In genomic region chr4:38128478-38129451, GRCh38 we compare ENCODE assay signal across 8 cellular contexts.
A peak's percentile ranks its signal among the peaks of the same experiment; 100 is the strongest.
DNase-seq lines count a peak whose midpoint lies in the region; ATAC-seq, FAIRE-seq and TF ChIP-seq lines count a peak whose summit lies in the region.

No MANE protein-coding gene starts in this region.

- H3K4me1 ChIP-seq in astrocyte (ENCODE audit: insufficient read depth, low read length) (peaks cover 24% of the 10 kb centered on the region), neural progenitor cell (peaks cover 55% of the 10 kb centered on the region)

- no peak overlapping the region for H3K4me3 ChIP-seq in astrocyte (ENCODE audit: insufficient read depth, low read depth, low read length)
- H3K4me3 ChIP-seq in neural progenitor cell: no peak overlapping the region

- H3K27me3 ChIP-seq in astrocyte (ENCODE audit: insufficient read depth, low read length) (no peaks in the 10 kb centered on the region), neural progenitor cell (no peaks in the 10 kb centered on the region)

- H3K79me2 ChIP-seq in astrocyte (ENCODE audit: insufficient read depth, low read length) (no peaks in the 10 kb centered on the region), neural progenitor cell (ENCODE audit: low read depth) (no peaks in the 10 kb centered on the region)

- H3K4me2 ChIP-seq in astrocyte (ENCODE audit: low read length) (no peak overlapping the region), neural progenitor cell (peak overlapping the region; percentile 16)

- H3K36me3 Mint-ChIP-seq in astrocyte (ENCODE audit: low read depth, unreplicated experiment) (peaks cover 17% of the 10 kb centered on the region), neural progenitor cell (peaks cover 22% of the 10 kb centered on the region)

- H4K20me1 ChIP-seq in astrocyte (ENCODE audit: insufficient read depth, low read length): no peaks in the 10 kb centered on the region
- peaks cover 16% of the 10 kb centered on the region for H4K20me1 ChIP-seq in neural progenitor cell (ENCODE audit: low read depth)

- peak; percentile 39 for ATAC-seq in GM18861 (IDR thresholded peaks at IDR 0.05; ENCODE audit: unreplicated experiment)
- peak; percentile 44 for ATAC-seq in HG02884 (IDR thresholded peaks at IDR 0.05; ENCODE audit: unreplicated experiment)

- DNase-seq in SW480 (ENCODE audit: low spot score) (peak; percentile 95), astrocyte (ENCODE audit: low read depth) (peak; percentile 43), neural progenitor cell (ENCODE audit: low spot score) (peak; percentile 18), NCI-H1417 (lab: John Stamatoyannopoulos, UW) (no peak), NCI-H2196 (lab: John Stamatoyannopoulos, UW; ENCODE audit: unreplicated experiment) (no peak), HuH-7.5 (ENCODE audit: low spot score) (no peak)

- H3F3A ChIP-seq in neural progenitor cell (ENCODE audit: low read depth): peaks cover 36% of the 10 kb centered on the region

- H3K9me3 ChIP-seq in astrocyte (ENCODE audit: insufficient read depth, low read depth, low read length) (no peaks in the 10 kb centered on the region), neural progenitor cell (ENCODE audit: low read depth) (no peaks in the 10 kb centered on the region)

- H2AFZ ChIP-seq in astrocyte (ENCODE audit: low read depth, low read length) (no peak overlapping the region), neural progenitor cell (replicated peaks) (no peak overlapping the region)

- peak overlapping the region; percentile 68 for H3K27ac Mint-ChIP-seq in astrocyte (ENCODE audit: unreplicated experiment)
- H3K27ac Mint-ChIP-seq in neural progenitor cell: peak overlapping the region; percentile 65

- no peak for TF ChIP-seq CTCF in astrocyte (IDR thresholded peaks at IDR 0.05; ENCODE audit: insufficient read depth, low read depth, low read length)
- TF ChIP-seq CTCF in neural progenitor cell (IDR thresholded peaks at IDR 0.05): no peak

- no peak for FAIRE-seq in astrocyte (lab: Jason Lieb, UNC)

- H3K36me3 ChIP-seq in astrocyte (ENCODE audit: insufficient read depth, low read length) (peaks cover 15% of the 10 kb centered on the region), neural progenitor cell (no peaks in the 10 kb centered on the region)

- H3K4me3 Mint-ChIP-seq in astrocyte (ENCODE audit: unreplicated experiment) (no peak overlapping the region), neural progenitor cell (peak overlapping the region; percentile 42)

- H3K9ac ChIP-seq in astrocyte (ENCODE audit: low read length): peak overlapping the region; percentile 23
- H3K9ac ChIP-seq in neural progenitor cell: no peak overlapping the region

- H3K9me3 Mint-ChIP-seq in astrocyte (ENCODE audit: unreplicated experiment) (no peaks in the 10 kb centered on the region), neural progenitor cell (no peaks in the 10 kb centered on the region)

- H3K27me3 Mint-ChIP-seq in astrocyte (ENCODE audit: low read depth, unreplicated experiment) (no peaks in the 10 kb centered on the region), neural progenitor cell (ENCODE audit: insufficient read depth, low read depth) (no peaks in the 10 kb centered on the region)

- H3K4me1 Mint-ChIP-seq in astrocyte (ENCODE audit: low read depth, unreplicated experiment): peaks cover 26% of the 10 kb centered on the region
- H3K4me1 Mint-ChIP-seq in neural progenitor cell: peaks cover 65% of the 10 kb centered on the region

- H3K27ac ChIP-seq in astrocyte (ENCODE audit: low read depth, low read length): peak overlapping the region; percentile 26
- H3K27ac ChIP-seq in neural progenitor cell: no peak overlapping the region

Comparison
In these comparisons a context has a peak if more than half of its experiments do, and no peak if none do; other contexts are left out.
1. DNase-seq: peak in SW480 (single experiment), astrocyte (single experiment) and neural progenitor cell (single experiment); none in NCI-H1417 (0 of 3), NCI-H2196 (single experiment) and HuH-7.5 (single experiment).